2 cellular contexts compared by ENCODE assay signal in the genomic region with DNA sequence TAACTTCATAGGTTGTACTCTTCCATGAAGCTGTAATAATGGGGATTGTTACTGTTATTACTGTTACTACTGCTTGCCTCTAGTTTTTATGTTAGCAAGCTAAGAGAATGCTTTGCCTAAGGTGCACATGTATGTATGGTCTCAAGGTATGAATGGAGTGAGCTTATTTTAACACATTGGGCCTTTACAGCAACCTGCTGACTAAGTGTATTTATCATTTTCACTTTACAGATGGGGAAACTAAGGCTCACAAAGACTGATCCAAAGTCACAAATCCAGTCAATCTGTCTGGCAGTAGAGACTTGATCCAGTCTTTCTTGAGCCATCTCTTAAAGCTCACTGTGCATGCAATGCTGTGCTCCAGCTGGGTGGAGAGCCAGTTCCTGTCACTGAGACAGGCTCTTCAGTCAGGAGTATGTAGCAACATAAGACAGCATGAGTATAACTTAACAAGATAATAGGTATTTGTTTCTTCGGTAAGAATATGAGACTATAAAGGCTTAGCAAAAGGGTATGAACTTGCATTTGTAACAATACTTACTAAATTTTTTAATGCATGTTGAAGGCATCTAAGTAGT.
TF ChIP-seq lines count a peak whose summit lies in the region.

No MANE protein-coding gene starts in this region.

TF ChIP-seq in HepG2, 621 proteins besides CTCF, POLR2A, EP300 and RAD21 (continued from another document):
- TF ChIP-seq, protein P1, sequence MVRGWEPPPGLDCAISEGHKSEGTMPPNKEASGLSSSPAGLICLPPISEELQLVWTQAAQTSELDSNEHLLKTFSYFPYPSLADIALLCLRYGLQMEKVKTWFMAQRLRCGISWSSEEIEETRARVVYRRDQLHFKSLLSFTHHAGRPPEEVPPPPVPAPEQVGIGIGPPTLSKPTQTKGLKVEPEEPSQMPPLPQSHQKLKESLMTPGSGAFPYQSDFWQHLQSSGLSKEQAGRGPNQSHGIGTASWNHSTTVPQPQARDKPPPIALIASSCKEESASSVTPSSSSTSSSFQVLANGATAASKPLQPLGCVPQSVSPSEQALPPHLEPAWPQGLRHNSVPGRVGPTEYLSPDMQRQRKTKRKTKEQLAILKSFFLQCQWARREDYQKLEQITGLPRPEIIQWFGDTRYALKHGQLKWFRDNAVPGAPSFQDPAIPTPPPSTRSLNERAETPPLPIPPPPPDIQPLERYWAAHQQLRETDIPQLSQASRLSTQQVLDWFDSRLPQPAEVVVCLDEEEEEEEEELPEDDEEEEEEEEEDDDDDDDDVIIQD (CRISPR knock-in tag; IDR thresholded peaks at IDR 0.05; ENCODE audit: low read depth), result no peak
- TF ChIP-seq ZNF777 (CRISPR knock-in tag; IDR thresholded peaks at IDR 0.05), result no peak
- no peak for TF ChIP-seq LCORL (IDR thresholded peaks at IDR 0.05)
- no peak for TF ChIP-seq LCORL (CRISPR knock-in tag; IDR thresholded peaks at IDR 0.05)
- no peak for TF ChIP-seq SIX4 (CRISPR knock-in tag; IDR thresholded peaks at IDR 0.05)
- TF ChIP-seq MAFF (IDR thresholded peaks at IDR 0.05; ENCODE audit: low read depth, low read length), result peak; percentile 45; the same call in 1 of the 2 replicates
- TF ChIP-seq HNRNPL (IDR thresholded peaks at IDR 0.05; ENCODE audit: low read depth, low read length), result no peak

TF ChIP-seq in GM23338, 12 proteins besides CTCF, POLR2A, EP300 and RAD21 (continued from another document):
- TF ChIP-seq, protein P2, sequence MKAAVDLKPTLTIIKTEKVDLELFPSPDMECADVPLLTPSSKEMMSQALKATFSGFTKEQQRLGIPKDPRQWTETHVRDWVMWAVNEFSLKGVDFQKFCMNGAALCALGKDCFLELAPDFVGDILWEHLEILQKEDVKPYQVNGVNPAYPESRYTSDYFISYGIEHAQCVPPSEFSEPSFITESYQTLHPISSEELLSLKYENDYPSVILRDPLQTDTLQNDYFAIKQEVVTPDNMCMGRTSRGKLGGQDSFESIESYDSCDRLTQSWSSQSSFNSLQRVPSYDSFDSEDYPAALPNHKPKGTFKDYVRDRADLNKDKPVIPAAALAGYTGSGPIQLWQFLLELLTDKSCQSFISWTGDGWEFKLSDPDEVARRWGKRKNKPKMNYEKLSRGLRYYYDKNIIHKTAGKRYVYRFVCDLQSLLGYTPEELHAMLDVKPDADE (IDR thresholded peaks at IDR 0.05), result no peak
- TF ChIP-seq POLR2AphosphoS5 (IDR thresholded peaks at IDR 0.05; ENCODE audit: low read depth) (no peak), STAT1 (IDR thresholded peaks at IDR 0.05; ENCODE audit: unreplicated experiment) (no peak), JUNB (IDR thresholded peaks at IDR 0.05; ENCODE audit: unreplicated experiment) (no peak), NANOG (IDR thresholded peaks at IDR 0.05; ENCODE audit: borderline replicate concordance) (no peak), ZNF114 (CRISPR knock-in tag; IDR thresholded peaks at IDR 0.05) (no peak), CREB1 (CRISPR knock-in tag; IDR thresholded peaks at IDR 0.05; ENCODE audit: low read depth) (no peak)
- TF ChIP-seq, protein P3, sequence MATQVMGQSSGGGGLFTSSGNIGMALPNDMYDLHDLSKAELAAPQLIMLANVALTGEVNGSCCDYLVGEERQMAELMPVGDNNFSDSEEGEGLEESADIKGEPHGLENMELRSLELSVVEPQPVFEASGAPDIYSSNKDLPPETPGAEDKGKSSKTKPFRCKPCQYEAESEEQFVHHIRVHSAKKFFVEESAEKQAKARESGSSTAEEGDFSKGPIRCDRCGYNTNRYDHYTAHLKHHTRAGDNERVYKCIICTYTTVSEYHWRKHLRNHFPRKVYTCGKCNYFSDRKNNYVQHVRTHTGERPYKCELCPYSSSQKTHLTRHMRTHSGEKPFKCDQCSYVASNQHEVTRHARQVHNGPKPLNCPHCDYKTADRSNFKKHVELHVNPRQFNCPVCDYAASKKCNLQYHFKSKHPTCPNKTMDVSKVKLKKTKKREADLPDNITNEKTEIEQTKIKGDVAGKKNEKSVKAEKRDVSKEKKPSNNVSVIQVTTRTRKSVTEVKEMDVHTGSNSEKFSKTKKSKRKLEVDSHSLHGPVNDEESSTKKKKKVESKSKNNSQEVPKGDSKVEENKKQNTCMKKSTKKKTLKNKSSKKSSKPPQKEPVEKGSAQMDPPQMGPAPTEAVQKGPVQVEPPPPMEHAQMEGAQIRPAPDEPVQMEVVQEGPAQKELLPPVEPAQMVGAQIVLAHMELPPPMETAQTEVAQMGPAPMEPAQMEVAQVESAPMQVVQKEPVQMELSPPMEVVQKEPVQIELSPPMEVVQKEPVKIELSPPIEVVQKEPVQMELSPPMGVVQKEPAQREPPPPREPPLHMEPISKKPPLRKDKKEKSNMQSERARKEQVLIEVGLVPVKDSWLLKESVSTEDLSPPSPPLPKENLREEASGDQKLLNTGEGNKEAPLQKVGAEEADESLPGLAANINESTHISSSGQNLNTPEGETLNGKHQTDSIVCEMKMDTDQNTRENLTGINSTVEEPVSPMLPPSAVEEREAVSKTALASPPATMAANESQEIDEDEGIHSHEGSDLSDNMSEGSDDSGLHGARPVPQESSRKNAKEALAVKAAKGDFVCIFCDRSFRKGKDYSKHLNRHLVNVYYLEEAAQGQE (IDR thresholded peaks at IDR 0.05; ENCODE audit: unreplicated experiment), result no peak
